In the genomic region with DNA sequence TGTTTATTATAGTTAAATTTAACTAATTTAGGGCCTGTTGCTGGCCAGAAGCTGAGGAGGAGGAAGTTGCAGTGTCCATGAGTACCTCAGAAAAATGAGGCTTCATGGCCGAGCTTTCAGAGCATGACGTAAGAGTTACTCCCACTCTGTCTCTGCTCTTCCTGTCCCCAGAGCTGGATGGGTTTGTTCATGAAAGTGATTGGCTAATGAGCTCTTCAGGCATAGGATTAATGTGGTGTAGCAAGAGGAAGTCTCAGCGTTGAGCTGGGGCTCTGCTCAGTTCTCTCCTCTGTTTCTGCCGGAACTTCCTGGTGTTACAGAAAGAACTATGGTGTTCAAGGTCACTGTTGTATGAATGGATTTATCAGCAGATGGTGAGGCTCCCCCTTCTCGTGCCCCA, we compare ENCODE assay signal across 8 cellular contexts.
A peak's percentile ranks its signal among the peaks of the same experiment; 100 is the strongest.
DNase-seq lines count a peak whose midpoint lies in the region; ATAC-seq and TF ChIP-seq lines count a peak whose summit lies in the region.

No MANE protein-coding gene starts in this region.

- H3K9me3 ChIP-seq in right cardiac atrium (ENCODE audit: control insufficient read depth, low read length) = no peaks in the 10 kb centered on the region

- 39% methylated on average over 5 of the region's 5 CpGs for WGBS in right cardiac atrium

- peak overlapping the region; percentile 49 for H3K27ac Mint-ChIP-seq in T-helper 2 cell treated with Interferon-gamma antibody and Interleukin-4, amounts not matched to agents 5 μg/mL and 100 μg/mL, for 36 hours
- H3K27ac Mint-ChIP-seq in stimulated activated naive CD8-positive, alpha-beta T cell treated with anti-CD3 and anti-CD28 coated beads, Interleukin-15, Interleukin-2, amounts not matched to agents 100 ng/mL and 50 ng/mL, for 24 hours = peak overlapping the region; percentile 77

- H3K36me3 Mint-ChIP-seq in T-helper 2 cell treated with Interferon-gamma antibody and Interleukin-4, amounts not matched to agents 5 μg/mL and 100 μg/mL, for 36 hours (ENCODE audit: low read depth) = peaks cover 2% of the 10 kb centered on the region
- H3K36me3 Mint-ChIP-seq in stimulated activated naive CD8-positive, alpha-beta T cell treated with anti-CD3 and anti-CD28 coated beads, Interleukin-15, Interleukin-2, amounts not matched to agents 100 ng/mL and 50 ng/mL, for 24 hours (ENCODE audit: low read depth) = no peaks in the 10 kb centered on the region

- intact Hi-C loops in right cardiac atrium (cut with DNase I) = no loop called here

- no peaks in the 10 kb centered on the region for H3K27me3 Mint-ChIP-seq in T-helper 2 cell treated with Interferon-gamma antibody and Interleukin-4, amounts not matched to agents 5 μg/mL and 100 μg/mL, for 36 hours (ENCODE audit: low read depth)
- H3K27me3 Mint-ChIP-seq in stimulated activated naive CD8-positive, alpha-beta T cell treated with anti-CD3 and anti-CD28 coated beads, Interleukin-15, Interleukin-2, amounts not matched to agents 100 ng/mL and 50 ng/mL, for 24 hours = no peaks in the 10 kb centered on the region

- peak; percentile 78 for ATAC-seq in HG02885 (IDR thresholded peaks at IDR 0.05; ENCODE audit: poor library complexity, unreplicated experiment)
- ATAC-seq in right cardiac atrium = peak; percentile 60 to 67
- ATAC-seq in GM19035 (IDR thresholded peaks at IDR 0.05; ENCODE audit: unreplicated experiment) = no peak

- no peak overlapping the region for H3K4me3 ChIP-seq in right cardiac atrium (ENCODE audit: low read length)

- peaks cover 19% of the 10 kb centered on the region for H3K4me1 Mint-ChIP-seq in T-helper 2 cell treated with Interferon-gamma antibody and Interleukin-4, amounts not matched to agents 5 μg/mL and 100 μg/mL, for 36 hours (ENCODE audit: low read depth)
- peaks cover 52% of the 10 kb centered on the region for H3K4me1 Mint-ChIP-seq in stimulated activated naive CD8-positive, alpha-beta T cell treated with anti-CD3 and anti-CD28 coated beads, Interleukin-15, Interleukin-2, amounts not matched to agents 100 ng/mL and 50 ng/mL, for 24 hours (ENCODE audit: low read depth)

- H3K4me1 ChIP-seq in right cardiac atrium (ENCODE audit: control insufficient read depth, insufficient read depth, low read length) = peaks cover 6% of the 10 kb centered on the region

- H3K27ac ChIP-seq in right cardiac atrium (ENCODE audit: low read length) = no peak overlapping the region

- DNase-seq in CMK (ENCODE audit: low read depth) = peak; percentile 73
- DNase-seq in T-helper 2 cell treated with Interferon-gamma antibody and Interleukin-4, amounts not matched to agents 5 μg/mL and 100 μg/mL, for 36 hours (ENCODE audit: low spot score) = no peak
- DNase-seq in right cardiac atrium = peak in 1 of 3 donors; percentile 23
- DNase-seq in erythroblast (lab: John Stamatoyannopoulos, UW) = no peak
- DNase-seq in GOT3 (lab: John Stamatoyannopoulos, UW) = no peak

- peak overlapping the region; percentile 2 for H3K4me3 Mint-ChIP-seq in T-helper 2 cell treated with Interferon-gamma antibody and Interleukin-4, amounts not matched to agents 5 μg/mL and 100 μg/mL, for 36 hours
- peak overlapping the region; percentile 44 for H3K4me3 Mint-ChIP-seq in stimulated activated naive CD8-positive, alpha-beta T cell treated with anti-CD3 and anti-CD28 coated beads, Interleukin-15, Interleukin-2, amounts not matched to agents 100 ng/mL and 50 ng/mL, for 24 hours

- TF ChIP-seq POLR2A in erythroblast (IDR thresholded peaks at IDR 0.05; ENCODE audit: low read length) = no peak

- H3K9me3 Mint-ChIP-seq in T-helper 2 cell treated with Interferon-gamma antibody and Interleukin-4, amounts not matched to agents 5 μg/mL and 100 μg/mL, for 36 hours = no peaks in the 10 kb centered on the region
- peaks cover 3% of the 10 kb centered on the region for H3K9me3 Mint-ChIP-seq in stimulated activated naive CD8-positive, alpha-beta T cell treated with anti-CD3 and anti-CD28 coated beads, Interleukin-15, Interleukin-2, amounts not matched to agents 100 ng/mL and 50 ng/mL, for 24 hours

- H3K27me3 ChIP-seq in right cardiac atrium (ENCODE audit: control insufficient read depth, insufficient read depth) = no peaks in the 10 kb centered on the region
